27 cellular contexts compared by ENCODE assay signal in the genomic region with DNA sequence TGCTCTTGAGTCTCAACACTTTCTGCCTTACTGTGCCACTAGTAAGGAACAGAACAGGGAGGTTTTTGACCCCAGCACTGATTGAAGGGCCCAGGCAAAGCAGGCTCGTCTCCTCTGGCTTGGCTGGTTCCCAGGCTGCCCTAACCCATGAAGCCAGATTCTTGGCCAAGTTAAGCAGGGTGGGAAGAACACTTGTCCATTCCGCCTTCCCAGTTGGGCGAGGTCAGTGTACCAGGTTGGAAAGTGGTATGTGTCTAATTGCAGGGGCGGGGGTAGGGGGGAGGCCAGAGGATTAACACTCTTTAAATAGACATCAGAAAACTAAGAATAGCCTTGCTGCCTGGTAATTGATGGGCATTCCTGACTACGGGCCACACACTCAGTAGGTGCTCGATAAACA. TPM values are rescaled to one million over a fixed set of nuclear protein-coding genes. Genes with fewer than 3 reads are reported as not detected.
DNase-seq lines count a peak whose midpoint lies in the region; ATAC-seq and TF ChIP-seq lines count a peak whose summit lies in the region.
"Had no signal": no experiment of that assay in that cellular context is flagged by ENCODE, and none has a peak within 500 bp of the region (broad histone marks: within the 10 kb centered on the region; RNA-seq: fewer than 3 reads in every experiment).

No MANE protein-coding gene starts in this region.

- DNase-seq in Right ventricle myocardium superior (peak; percentile 74), left lung (no peak), retinal pigment epithelial cell (ENCODE audit: low read depth) (peak; percentile 83), uterus (no peak)
- DNase-seq in T-helper 2 cell treated with Interferon-gamma antibody and Interleukin-4, amounts not matched to agents 5 μg/mL and 100 μg/mL, for 36 hours (ENCODE audit: low spot score): no peak
- DNase-seq: activated CD4-positive, alpha-beta T cell treated with anti-CD3 and anti-CD28 coated beads, Interleukin-2, amount 50 U/mL, for 1 hour; activated CD4-positive, CD25-positive, alpha-beta regulatory T cell; activated gamma-delta T cell; activated naive CD8-positive, alpha-beta T cell treated with anti-CD3 and anti-CD28 coated beads for 36 hours; activated T-cell treated with anti-CD3 and anti-CD28 coated beads, Interleukin-2, amount 50 U/mL, for 24 hours; anterior cingulate cortex; immature natural killer cell; naive thymus-derived CD8-positive, alpha-beta T cell; NCI-H146; NCI-H446; NCI-H82; occipital lobe; RPMI8226; stimulated activated naive CD4-positive, alpha-beta T cell treated with Interleukin-2 at 50 U/mL for 16 hours had no signal

- H3K4me1 Mint-ChIP-seq in T-helper 2 cell treated with Interferon-gamma antibody and Interleukin-4, amounts not matched to agents 5 μg/mL and 100 μg/mL, for 36 hours (ENCODE audit: low read depth): no peaks in the 10 kb centered on the region
- H3K4me1 Mint-ChIP-seq: activated naive CD8-positive, alpha-beta T cell treated with anti-CD3 and anti-CD28 coated beads for 36 hours; immature natural killer cell had no signal

- H3K27ac ChIP-seq in left lung (no peak overlapping the region), uterus (peak overlapping the region; percentile 11 to 15)
- H3K27ac ChIP-seq: BLaER1 treated with 17β-estradiol and CSF1 and Interleukin-3, amounts not matched to agents 10 nM and 100 nM; prostate gland had no signal

- peaks cover 4 to 21% of the 10 kb centered on the region in 2 donors for H3K4me1 ChIP-seq in left lung
- peaks cover 0 to 20% of the 10 kb centered on the region in 2 donors for H3K4me1 ChIP-seq in uterus
- H3K4me1 ChIP-seq: breast epithelium, prostate gland had no signal

- no peak overlapping the region for H3K4me3 Mint-ChIP-seq in T-helper 2 cell treated with Interferon-gamma antibody and Interleukin-4, amounts not matched to agents 5 μg/mL and 100 μg/mL, for 36 hours
- H3K4me3 Mint-ChIP-seq: activated naive CD8-positive, alpha-beta T cell treated with anti-CD3 and anti-CD28 coated beads for 36 hours; activated T-cell treated with anti-CD3 and anti-CD28 coated beads, Interleukin-2, amount 50 U/mL, for 24 hours; immature natural killer cell; naive thymus-derived CD8-positive, alpha-beta T cell had no signal

- no peak overlapping the region for H3K4me3 ChIP-seq in left lung
- no peak overlapping the region for H3K4me3 ChIP-seq in retinal pigment epithelial cell (ENCODE audit: low read length)
- H3K4me3 ChIP-seq in uterus: no peak overlapping the region
- H3K4me3 ChIP-seq: BLaER1 treated with 17β-estradiol and CSF1 and Interleukin-3, amounts not matched to agents 10 nM and 100 nM; breast epithelium; prostate gland; skin epidermis had no signal

- no peak for TF ChIP-seq POLR2A in uterus (IDR thresholded peaks at IDR 0.05)

- no peaks in the 10 kb centered on the region for H3K36me3 Mint-ChIP-seq in T-helper 2 cell treated with Interferon-gamma antibody and Interleukin-4, amounts not matched to agents 5 μg/mL and 100 μg/mL, for 36 hours (ENCODE audit: low read depth)
- H3K36me3 Mint-ChIP-seq: activated naive CD8-positive, alpha-beta T cell treated with anti-CD3 and anti-CD28 coated beads for 36 hours; immature natural killer cell; naive thymus-derived CD8-positive, alpha-beta T cell had no signal

- TF ChIP-seq CTCF in left lung (IDR thresholded peaks at IDR 0.05) (no peak), retinal pigment epithelial cell (conservative IDR thresholded peaks at IDR 0.05; ENCODE audit: low read depth, low read length) (no peak), uterus (IDR thresholded peaks at IDR 0.05) (no peak)

- H3K9me3 ChIP-seq in left lung (no peaks in the 10 kb centered on the region), uterus (no peaks in the 10 kb centered on the region)
- H3K9me3 ChIP-seq: BLaER1 treated with 17β-estradiol and CSF1 and Interleukin-3, amounts not matched to agents 10 nM and 100 nM; breast epithelium; prostate gland had no signal

- H3K27ac Mint-ChIP-seq in T-helper 2 cell treated with Interferon-gamma antibody and Interleukin-4, amounts not matched to agents 5 μg/mL and 100 μg/mL, for 36 hours: no peak overlapping the region
- H3K27ac Mint-ChIP-seq: activated naive CD8-positive, alpha-beta T cell treated with anti-CD3 and anti-CD28 coated beads for 36 hours; activated T-cell treated with anti-CD3 and anti-CD28 coated beads, Interleukin-2, amount 50 U/mL, for 24 hours; immature natural killer cell; naive thymus-derived CD8-positive, alpha-beta T cell had no signal

- H3K27me3 Mint-ChIP-seq in T-helper 2 cell treated with Interferon-gamma antibody and Interleukin-4, amounts not matched to agents 5 μg/mL and 100 μg/mL, for 36 hours (ENCODE audit: low read depth): no peaks in the 10 kb centered on the region

- no peaks in the 10 kb centered on the region for H3K9me3 Mint-ChIP-seq in T-helper 2 cell treated with Interferon-gamma antibody and Interleukin-4, amounts not matched to agents 5 μg/mL and 100 μg/mL, for 36 hours
- H3K9me3 Mint-ChIP-seq: activated naive CD8-positive, alpha-beta T cell treated with anti-CD3 and anti-CD28 coated beads for 36 hours; activated T-cell treated with anti-CD3 and anti-CD28 coated beads, Interleukin-2, amount 50 U/mL, for 24 hours; immature natural killer cell; naive thymus-derived CD8-positive, alpha-beta T cell had no signal

- peak; percentile 80 for ATAC-seq in Right ventricle myocardium superior (ENCODE audit: poor library complexity)
- ATAC-seq in left lung: peak; percentile 45
- no peak for ATAC-seq in GM18868 (IDR thresholded peaks at IDR 0.05; ENCODE audit: unreplicated experiment)
- ATAC-seq in GM21360 (IDR thresholded peaks at IDR 0.05; ENCODE audit: unreplicated experiment): no peak
- ATAC-seq: naive thymus-derived CD8-positive, alpha-beta T cell had no signal

- intact Hi-C loops in Right ventricle myocardium superior (cut with DNase I) (no loop called here), left lung (cut with DNase I) (no loop called here), uterus (cut with DNase I; ENCODE audit: low total_unique reads) (no loop called here)

- H3K36me3 ChIP-seq in left lung (no peaks in the 10 kb centered on the region), uterus (no peaks in the 10 kb centered on the region)
- H3K36me3 ChIP-seq: BLaER1 treated with 17β-estradiol and CSF1 and Interleukin-3, amounts not matched to agents 10 nM and 100 nM; breast epithelium; prostate gland had no signal

- H3K27me3 ChIP-seq in left lung (no peaks in the 10 kb centered on the region), uterus (no peaks in the 10 kb centered on the region)
- H3K27me3 ChIP-seq: BLaER1 treated with 17β-estradiol and CSF1 and Interleukin-3, amounts not matched to agents 10 nM and 100 nM; breast epithelium had no signal

RNA-seq across cellular contexts. Expression of gene TIMP3, which starts 14.4 kb away (rescaled TPM):
- 266 TPM for total RNA-seq in Right ventricle myocardium superior
- total RNA-seq in left lung: 100 to 1,000 TPM; 277 to 308 TPM
- total RNA-seq in uterus: 100 to 1,000 TPM; 192 to 702 (median 423) TPM
- total RNA-seq: HT-29; T-helper 1 cell treated with Interleukin-12 subunit alpha and Interleukin-12 subunit beta and Interleukin-4 antibody, amounts not matched to agents 30 ng/mL and 1 ng/mL, for 36 hours had no signal

Comparison
In these comparisons a context has a peak if more than half of its experiments do, and no peak if none do; other contexts are left out.
1. ATAC-seq: peak in Right ventricle myocardium superior (single experiment) and left lung (single experiment); none in GM18868 (single experiment) and GM21360 (single experiment).
2. DNase-seq: peak in Right ventricle myocardium superior (single experiment) and retinal pigment epithelial cell (single experiment); none in left lung (0 of 2), uterus (0 of 2) and T-helper 2 cell treated with Interferon-gamma antibody and Interleukin-4, amounts not matched to agents 5 μg/mL and 100 μg/mL, for 36 hours (single experiment).
3. H3K27ac ChIP-seq: peak in uterus (2 of 2); none in left lung (0 of 2).